In genomic region chr14:56796259-56796658, GRCh38 we compare ENCODE assay signal across 22 cellular contexts. TPM values are rescaled to one million over a fixed set of nuclear protein-coding genes. Genes with fewer than 3 reads are reported as not detected.
DNase-seq lines count a peak whose midpoint lies in the region; ATAC-seq and TF ChIP-seq lines count a peak whose summit lies in the region.
"Had no signal": no experiment of that assay in that cellular context is flagged by ENCODE, and none has a peak within 500 bp of the region (broad histone marks: within the 10 kb centered on the region; RNA-seq: fewer than 3 reads in every experiment).

No MANE protein-coding gene starts in this region.

- H3K4me1 Mint-ChIP-seq in GM23338: peaks cover 58% of the 10 kb centered on the region
- H3K4me1 Mint-ChIP-seq in brain: peaks cover 30% of the 10 kb centered on the region
- H3K4me1 Mint-ChIP-seq in nephron: peaks cover 4% of the 10 kb centered on the region

- ATAC-seq in GM23338: peak; percentile 3
- ATAC-seq: SK-N-SH treated with all-trans-retinoic acid at 6 μM for 48 hours had no signal

- H3K27ac ChIP-seq in GM23338 (ENCODE audit: low read depth) (no peak overlapping the region), HUES6 (ENCODE audit: low read depth, low read length) (no peak overlapping the region)

- H3K9me3 Mint-ChIP-seq in GM23338: no peaks in the 10 kb centered on the region
- peaks cover 0 to 14% (median under 1%) of the 10 kb centered on the region in 5 experiments for H3K9me3 Mint-ChIP-seq in brain
- H3K9me3 Mint-ChIP-seq in nephron: peaks cover 10% of the 10 kb centered on the region
- H3K9me3 Mint-ChIP-seq: CD4-positive, alpha-beta T cell had no signal

- peaks cover 22% of the 10 kb centered on the region for H3F3A ChIP-seq in GM23338 (replicated peaks; ENCODE audit: low read depth)

- H3K36me3 Mint-ChIP-seq in GM23338 (ENCODE audit: low read depth): peaks cover 15% of the 10 kb centered on the region
- peaks cover 17% of the 10 kb centered on the region for H3K36me3 Mint-ChIP-seq in brain
- no peaks in the 10 kb centered on the region for H3K36me3 Mint-ChIP-seq in nephron (ENCODE audit: low read depth)

- H3K4me3 ChIP-seq in GM23338 (peak overlapping the region; percentile 62), HUES6 (ENCODE audit: low read depth, low read length) (peak overlapping the region; percentile 55)

- TF ChIP-seq CTCF in GM23338 (conservative IDR thresholded peaks at IDR 0.05; ENCODE audit: low read depth in 2 of 2): 0 out of 4 replicates have a peak, but pooled peaks of 1 of the 2 experiments have one; percentile 3
- no peak for TF ChIP-seq CTCF in brain (conservative IDR thresholded peaks at IDR 0.05)
- TF ChIP-seq CTCF in nephron (IDR thresholded peaks at IDR 0.05; ENCODE audit: unreplicated experiment in 3 of 3): no peak

- H3K4me3 Mint-ChIP-seq in GM23338 (peak overlapping the region; percentile 81), brain (peak overlapping the region in 1 of 5 experiments; percentile 4), nephron (peak overlapping the region in 2 of 3 experiments; percentile 3 to 33)
- H3K4me3 Mint-ChIP-seq: CD4-positive, alpha-beta T cell had no signal

- H3K27me3 Mint-ChIP-seq in GM23338 (ENCODE audit: insufficient read depth, low read depth, poor library complexity) (peaks cover 58% of the 10 kb centered on the region), brain (peaks cover 79% of the 10 kb centered on the region), nephron (ENCODE audit: low read depth) (peaks cover 96% of the 10 kb centered on the region)

- H3K79me2 ChIP-seq in GM23338 (replicated peaks; ENCODE audit: insufficient read depth): peaks cover 6% of the 10 kb centered on the region

- H2AFZ ChIP-seq in GM23338: no peak overlapping the region

- H3K9ac ChIP-seq in HUES6 (ENCODE audit: low read length): no peak overlapping the region

- H3K9me2 ChIP-seq in GM23338 (ENCODE audit: insufficient read depth): peaks cover 3% of the 10 kb centered on the region; the same call in 1 of the 2 replicates

- no peak overlapping the region for H3K27ac Mint-ChIP-seq in GM23338
- peak overlapping the region in 3 of 5 experiments; percentile 4 to 47 (median 25) for H3K27ac Mint-ChIP-seq in brain
- no peak overlapping the region for H3K27ac Mint-ChIP-seq in nephron
- H3K27ac Mint-ChIP-seq: CD4-positive, alpha-beta T cell had no signal

- DNase-seq in GM23338 (ENCODE audit: low spot score): peak; percentile 78
- DNase-seq in GM19238 (ENCODE audit: insufficient read length, low spot score): no peak
- no peak for DNase-seq in GDM1 (lab: John Stamatoyannopoulos, UW)
- no peak for DNase-seq in cerebellar cortex (ENCODE audit: low spot score)
- DNase-seq: BE2C; Calu3; CD4-positive, alpha-beta T cell; IMR-90; NCI-H1105 treated with DMSO at 0.1 percent for 48 hours; NCI-H187 treated with DMSO at 0.1 percent for 48 hours; NCI-H2171; NCI-H510A; NK-92 treated with Interleukin-12 subunit alpha and Interleukin-12 subunit beta, amount 100 ng/mL, for 24 hours; OCI-M1; SHP77 treated with DMSO at 0.1 percent for 48 hours; T-helper 1 cell had no signal

- peaks cover 58% of the 10 kb centered on the region for H3K4me1 ChIP-seq in GM23338 (ENCODE audit: insufficient read depth)
- H3K4me1 ChIP-seq in HUES6 (ENCODE audit: control insufficient read depth, insufficient read depth, low read length): peaks cover 43% of the 10 kb centered on the region
- H3K4me1 ChIP-seq: BE2C had no signal

- H3K27me3 ChIP-seq in GM23338 (ENCODE audit: insufficient read depth) (peaks cover 93% of the 10 kb centered on the region), HUES6 (ENCODE audit: control insufficient read depth, insufficient read depth, low read length) (peaks cover 93% of the 10 kb centered on the region)

- H3K9me3 ChIP-seq in HUES6 (ENCODE audit: control insufficient read depth, insufficient read depth, low read depth, low read length): no peaks in the 10 kb centered on the region
- H3K9me3 ChIP-seq: BE2C had no signal

- peaks cover 5% of the 10 kb centered on the region; the same call in 1 of the 2 replicates for H3K36me3 ChIP-seq in GM23338 (ENCODE audit: insufficient read depth)
- H3K36me3 ChIP-seq in HUES6 (ENCODE audit: control insufficient read depth, insufficient read depth, low read length): peaks cover 7% of the 10 kb centered on the region
- H3K36me3 ChIP-seq: BE2C had no signal

- H3K4me2 ChIP-seq in GM23338: peak overlapping the region; percentile 78

- H4K20me1 ChIP-seq in GM23338 (replicated peaks; ENCODE audit: insufficient read depth): no peaks in the 10 kb centered on the region

TF ChIP-seq in GM23338, 12 proteins besides CTCF, POLR2A, EP300 and RAD21:
- TF ChIP-seq ZNF462 (CRISPR knock-in tag; IDR thresholded peaks at IDR 0.05): no peak
- no peak for TF ChIP-seq EZH2 (IDR thresholded peaks at IDR 0.05; ENCODE audit: low read depth, unreplicated experiment)
- TF ChIP-seq NANOG (IDR thresholded peaks at IDR 0.05; ENCODE audit: borderline replicate concordance): peak; percentile 54; the same call in 1 of the 2 replicates
- TF ChIP-seq JUNB (IDR thresholded peaks at IDR 0.05; ENCODE audit: unreplicated experiment): no peak
TF ChIP-seq in GM23338: peak in this region for 1.

RNA-seq across cellular contexts. Expression of gene OTX2, which starts 14.0 kb away (rescaled TPM):
- total RNA-seq in GM23338 (2014; rRNA removed; shearing (Covaris generic)): 21.2 and 23.9 TPM in 2 replicates
- polyA plus RNA-seq in GM23338 (2016; fragmentation: Nextera tagmentation; extraction: Ambion mirVana) (13.6 and 16.5 TPM in 2 replicates), brain (ENCODE audit: insufficient read depth, low read depth, low replicate concordance) (not detected)
- total RNA-seq: Calu3; CD4-positive, alpha-beta T cell; IMR-90; LHCN-M2; RPMI7951 had no signal
- polyA plus RNA-seq: IMR-90 had no signal

Comparison
In these comparisons a context has a peak if more than half of its experiments do, and no peak if none do; other contexts are left out.
1. H3K27ac Mint-ChIP-seq: peak in brain (3 of 5); none in GM23338 (single experiment) and nephron (0 of 3).
2. RNA of gene OTX2, which starts 14.0 kb away (polyA plus RNA-seq): 13.6 to 16.5 TPM in GM23338; not detected in brain (single experiment); every median in the first group is over 10 times any median in the second.